26 cellular contexts compared by ENCODE assay signal in genomic region chr10:90174531-90174930, GRCh38.
"Had no signal": no experiment of that assay in that cellular context is flagged by ENCODE, and none has a peak within 500 bp of the region (broad histone marks: within the 10 kb centered on the region; RNA-seq: fewer than 3 reads in every experiment).

No MANE protein-coding gene starts in this region.

- H3K27ac ChIP-seq: suprapubic skin, testis, thoracic aorta, thyroid gland, tibial artery, tibial nerve, transverse colon, upper lobe of left lung, upper lobe of right lung, uterus, vagina had no signal

- DNase-seq: stimulated activated CD4-positive, alpha-beta T cell treated with anti-CD3 and anti-CD28 coated beads, Interleukin-2, amount 100 ng/mL, for 48 hours; stimulated activated CD4-positive, alpha-beta T cell treated with anti-CD3 and anti-CD28 coated beads, Interleukin-4, amount 100 ng/mL, for 1 hour; stimulated activated CD4-positive, alpha-beta T cell treated with anti-CD3 and anti-CD28 coated beads, Interleukin-4, amount 100 ng/mL, for 24 hours; stimulated activated CD4-positive, alpha-beta T cell treated with anti-CD3 and anti-CD28 coated beads, Interleukin-4, amount 100 ng/mL, for 4 hours; stimulated activated CD8-positive, alpha-beta memory T cell treated with anti-CD3 and anti-CD28 coated beads, Interleukin-4, amount 100 ng/mL, for 48 hours; stimulated activated naive B cell treated with anti-CD40 and anti-IgM and Interleukin-4, amounts not matched to agents 10 μg/mL and 1 μg/mL and 100 μg/mL, for 72 hours; stimulated activated naive CD4-positive, alpha-beta T cell; stimulated activated naive CD4-positive, alpha-beta T cell treated with Interleukin-2 at 50 U/mL for 16 hours; stimulated activated naive CD8-positive, alpha-beta T cell treated with anti-CD3 and anti-CD28 coated beads, Interleukin-15, amount 100 ng/mL, for 72 hours; stimulated activated naive CD8-positive, alpha-beta T cell treated with anti-CD3 and anti-CD28 coated beads, Interleukin-15, Interleukin-2, amounts not matched to agents 100 U/mL and 50 U/mL, for 24 hours; stomach; substantia nigra; testis; thyroid gland; tibial artery; transverse colon; trophoblast cell; upper lobe of left lung; upper lobe of right lung; uterus had no signal

- H3K4me1 ChIP-seq: suprapubic skin, testis, thyroid gland, tibial artery, tibial nerve, transverse colon, upper lobe of left lung, upper lobe of right lung, uterus, vagina had no signal

- ATAC-seq: stimulated activated effector memory CD8-positive, alpha-beta T cell treated with anti-CD3 and anti-CD28 coated beads, Interleukin-12 subunit alpha, Interleukin-12 subunit beta, amount 100 ng/mL, for 72 hours; stimulated activated memory B cell treated with anti-CD40 and anti-IgM and Interleukin-4, amounts not matched to agents 10 μg/mL and 1 μg/mL and 100 μg/mL, for 72 hours; stimulated activated naive B cell treated with anti-CD40 and anti-IgM and Interleukin-4, amounts not matched to agents 10 μg/mL and 1 μg/mL and 100 μg/mL, for 72 hours; stimulated activated naive CD8-positive, alpha-beta T cell treated with anti-CD3 and anti-CD28 coated beads, Interleukin-15, amount 100 ng/mL, for 72 hours; stimulated activated naive CD8-positive, alpha-beta T cell treated with anti-CD3 and anti-CD28 coated beads, Interleukin-15, Interleukin-2, amounts not matched to agents 100 U/mL and 50 U/mL, for 24 hours had no signal

- H3K4me3 ChIP-seq: stomach, suprapubic skin, testis, thoracic aorta, thyroid gland, tibial artery, tibial nerve, transverse colon, upper lobe of left lung, upper lobe of right lung, uterus, vagina had no signal

- H3K36me3 ChIP-seq: stomach, suprapubic skin, thoracic aorta, thyroid gland, tibial artery, tibial nerve, transverse colon, upper lobe of left lung, upper lobe of right lung, uterus, vagina had no signal

- H3K27me3 ChIP-seq: stomach, suprapubic skin, testis, thyroid gland, tibial artery, tibial nerve, transverse colon, upper lobe of left lung, upper lobe of right lung, uterus, vagina had no signal

- H3K9me3 ChIP-seq: stomach, suprapubic skin, testis, thoracic aorta, thyroid gland, tibial artery, tibial nerve, transverse colon, upper lobe of left lung, upper lobe of right lung, uterus, vagina had no signal
